Comparison of ENCODE assay signal across 13 cellular contexts in the genomic region with DNA sequence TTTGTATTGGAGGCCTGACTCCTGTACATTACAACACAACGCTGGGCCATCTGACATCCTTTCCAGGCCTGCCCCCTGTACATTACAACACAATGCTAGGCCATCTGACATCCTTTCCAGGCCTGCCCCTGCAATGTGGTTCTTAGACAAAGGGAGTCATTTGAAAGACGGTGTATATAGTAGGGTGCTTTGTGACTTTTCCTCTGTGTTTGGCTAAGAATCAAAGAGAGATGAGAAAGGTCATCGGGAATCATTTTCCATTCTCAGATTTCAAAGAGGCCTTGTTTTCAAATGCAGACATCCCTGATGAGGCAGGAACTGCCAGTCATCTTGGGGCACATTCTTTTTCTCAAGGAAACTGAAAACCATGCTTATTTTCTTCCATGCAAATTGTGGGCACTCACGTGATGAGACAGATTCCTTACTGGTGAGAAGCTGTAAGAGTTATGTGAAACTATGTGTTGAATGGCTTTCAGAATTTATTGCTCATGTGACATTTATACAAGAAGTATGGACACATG.
DNase-seq lines count a peak whose midpoint lies in the region; ATAC-seq and TF ChIP-seq lines count a peak whose summit lies in the region.
"Had no signal": no experiment of that assay in that cellular context is flagged by ENCODE, and none has a peak within 500 bp of the region (broad histone marks: within the 10 kb centered on the region; RNA-seq: fewer than 3 reads in every experiment).

No MANE protein-coding gene starts in this region.

- H3K27me3 ChIP-seq in HCT116 (ENCODE audit: insufficient read depth, low read length) (no peaks in the 10 kb centered on the region), adipocyte (replicated peaks; ENCODE audit: control insufficient read depth, insufficient read depth, low read length) (no peaks in the 10 kb centered on the region), smooth muscle cell (ENCODE audit: low read depth) (no peaks in the 10 kb centered on the region)

- H3F3A ChIP-seq in smooth muscle cell (ENCODE audit: low read depth) = no peaks in the 10 kb centered on the region

- H3K27ac Mint-ChIP-seq in natural killer cell treated with Interleukin-12 subunit alpha and Interleukin-12 subunit beta and Interleukin-15 and Interleukin-18, amount 100 ng/mL, for 72 hours = no peak overlapping the region
- H3K27ac Mint-ChIP-seq: activated CD4-positive, alpha-beta T cell treated with anti-CD3 and anti-CD28 coated beads, Interleukin-2, amount 10 ng/mL, durations not matched to agents 7 days and 5 days; activated naive CD4-positive, alpha-beta T cell treated with anti-CD3 and anti-CD28 coated beads, Interleukin-2, amount 50 U/mL, for 72 hours; stimulated activated naive CD8-positive, alpha-beta T cell treated with anti-CD3 and anti-CD28 coated beads, Interleukin-15, Interleukin-2, amounts not matched to agents 100 ng/mL and 50 ng/mL, for 24 hours had no signal

- ATAC-seq in HCT116 = peak; percentile 86
- no peak for ATAC-seq in natural killer cell treated with Interleukin-12 subunit alpha and Interleukin-12 subunit beta and Interleukin-15 and Interleukin-18, amount 100 ng/mL, for 72 hours
- ATAC-seq: activated naive CD4-positive, alpha-beta T cell treated with anti-CD3 and anti-CD28 coated beads, Interleukin-2, amount 50 U/mL, for 72 hours had no signal

- H3K27me3 Mint-ChIP-seq in natural killer cell treated with Interleukin-12 subunit alpha and Interleukin-12 subunit beta and Interleukin-15 and Interleukin-18, amount 100 ng/mL, for 72 hours = peaks cover 0 to 12% of the 10 kb centered on the region in 2 donors
- H3K27me3 Mint-ChIP-seq: activated CD4-positive, alpha-beta T cell treated with anti-CD3 and anti-CD28 coated beads, Interleukin-2, amount 10 ng/mL, durations not matched to agents 7 days and 5 days had no signal

- CTCF ChIA-PET in HCT116 (lab: Charles Lee) = no interaction called here

- TF ChIP-seq CTCF in HCT116 (IDR thresholded peaks at IDR 0.05 in 2 of 3, conservative IDR thresholded peaks at IDR 0.05 in 1 of 3; ENCODE audit: borderline replicate concordance in 1 of 3, insufficient read depth in 1 of 3, low read depth in 2 of 3, low read length in 2 of 3) = no peak
- TF ChIP-seq CTCF in smooth muscle cell (IDR thresholded peaks at IDR 0.05; ENCODE audit: borderline replicate concordance, insufficient read depth, poor library complexity, severe bottlenecking) = no peak

- DNase-seq in HCT116 (ENCODE audit: low read depth, low spot score) (peak; percentile 24), adipocyte (ENCODE audit: low read depth) (peak; percentile 82), globus pallidus (ENCODE audit: low spot score) (peak; percentile 11), smooth muscle cell (lab: John Stamatoyannopoulos, UW; ENCODE audit: unreplicated experiment) (no peak), SW 1271 (lab: John Stamatoyannopoulos, UW) (no peak), T-helper 2 cell (no peak)
- no peak for DNase-seq in natural killer cell treated with Interleukin-12 subunit alpha and Interleukin-12 subunit beta and Interleukin-15 and Interleukin-18, amount 100 ng/mL, for 72 hours (ENCODE audit: low spot score)
- DNase-seq: activated CD4-positive, alpha-beta T cell treated with anti-CD3 and anti-CD28 coated beads, Interleukin-2, amount 10 ng/mL, durations not matched to agents 7 days and 5 days; DND-41; NCI-H1694 had no signal

- H2AFZ ChIP-seq in HCT116 (ENCODE audit: low read depth, low read length, poor library complexity, severe bottlenecking) (peak overlapping the region; percentile 12), smooth muscle cell (ENCODE audit: low read depth) (no peak overlapping the region)

- TF ChIP-seq RAD21 in HCT116 (IDR thresholded peaks at IDR 0.05; ENCODE audit: low read depth) = no peak

- intact Hi-C loops in HCT116 (cut with micrococcal nuclease) = no loop called here

- H3K9me3 ChIP-seq in HCT116 (ENCODE audit: control insufficient read depth in 1 of 2, insufficient read depth in 1 of 2, low read depth in 1 of 2, low read length in 2 of 2) (no peaks in the 10 kb centered on the region), adipocyte (ENCODE audit: control insufficient read depth, low read length) (no peaks in the 10 kb centered on the region), smooth muscle cell (replicated peaks; ENCODE audit: low read depth) (no peaks in the 10 kb centered on the region)

- H3K9me2 ChIP-seq in HCT116 (ENCODE audit: insufficient read depth) = no peaks in the 10 kb centered on the region

- H3K4me1 ChIP-seq in HCT116 (ENCODE audit: control insufficient read depth in 1 of 2, insufficient read depth in 2 of 2, low read length in 2 of 2) (peaks cover 8 to 38% of the 10 kb centered on the region in 2 experiments), adipocyte (ENCODE audit: control insufficient read depth, insufficient read depth, low read length) (no peaks in the 10 kb centered on the region), smooth muscle cell (ENCODE audit: low read depth) (no peaks in the 10 kb centered on the region)

- no peaks in the 10 kb centered on the region for H3K9me3 Mint-ChIP-seq in natural killer cell treated with Interleukin-12 subunit alpha and Interleukin-12 subunit beta and Interleukin-15 and Interleukin-18, amount 100 ng/mL, for 72 hours
- H3K9me3 Mint-ChIP-seq: activated CD4-positive, alpha-beta T cell treated with anti-CD3 and anti-CD28 coated beads, Interleukin-2, amount 10 ng/mL, durations not matched to agents 7 days and 5 days; activated naive CD4-positive, alpha-beta T cell treated with anti-CD3 and anti-CD28 coated beads, Interleukin-2, amount 50 U/mL, for 72 hours; stimulated activated naive CD8-positive, alpha-beta T cell treated with anti-CD3 and anti-CD28 coated beads, Interleukin-15, Interleukin-2, amounts not matched to agents 100 ng/mL and 50 ng/mL, for 24 hours had no signal

- 53% methylated on average over 4 of the region's 4 CpGs for WGBS in smooth muscle cell (ENCODE audit: low lambda C conversion rate)

- no peaks in the 10 kb centered on the region for H3K36me3 Mint-ChIP-seq in natural killer cell treated with Interleukin-12 subunit alpha and Interleukin-12 subunit beta and Interleukin-15 and Interleukin-18, amount 100 ng/mL, for 72 hours
- H3K36me3 Mint-ChIP-seq: activated naive CD4-positive, alpha-beta T cell treated with anti-CD3 and anti-CD28 coated beads, Interleukin-2, amount 50 U/mL, for 72 hours had no signal

- H3K27ac ChIP-seq in HCT116 (ENCODE audit: low read depth, low read length) (peak overlapping the region; percentile 24; the same call in 1 of the 2 replicates), smooth muscle cell (ENCODE audit: low read depth) (peak overlapping the region; percentile 22)

- H4K20me1 ChIP-seq in HCT116 (ENCODE audit: insufficient read depth) (no peaks in the 10 kb centered on the region), smooth muscle cell (ENCODE audit: low read depth) (no peaks in the 10 kb centered on the region)

- no peak overlapping the region for H3K4me3 Mint-ChIP-seq in natural killer cell treated with Interleukin-12 subunit alpha and Interleukin-12 subunit beta and Interleukin-15 and Interleukin-18, amount 100 ng/mL, for 72 hours
- H3K4me3 Mint-ChIP-seq: activated CD4-positive, alpha-beta T cell treated with anti-CD3 and anti-CD28 coated beads, Interleukin-2, amount 10 ng/mL, durations not matched to agents 7 days and 5 days; stimulated activated naive CD8-positive, alpha-beta T cell treated with anti-CD3 and anti-CD28 coated beads, Interleukin-15, Interleukin-2, amounts not matched to agents 100 ng/mL and 50 ng/mL, for 24 hours had no signal

- peak overlapping the region; percentile 33 for H3K4me2 ChIP-seq in HCT116 (ENCODE audit: low read length)
- H3K4me2 ChIP-seq in smooth muscle cell = no peak overlapping the region

- RAD21 ChIA-PET in HCT116 (lab: Charles Lee; ENCODE audit: low non-redundant PET in 1 of 2, low total read pairs in 2 of 2, uncharacterized antibody in 2 of 2, unreplicated experiment in 2 of 2) = no interaction called here

- BruUV-seq in HCT116 (replicated peaks; lab: Mats Ljungman, UMichigan) = no TSS peak

- H3K9ac ChIP-seq in HCT116 (ENCODE audit: low read length) = peak overlapping the region; percentile 6
- H3K9ac ChIP-seq in adipocyte (ENCODE audit: low read length) = no peak overlapping the region
- H3K9ac ChIP-seq in smooth muscle cell (ENCODE audit: low read depth) = no peak overlapping the region

- H3K4me3 ChIP-seq in HCT116 (replicated peaks in 1 of 2; ENCODE audit: low read depth in 1 of 2, low read length in 2 of 2) = no peak overlapping the region
- H3K4me3 ChIP-seq in adipocyte (ENCODE audit: low read length) = no peak overlapping the region
- no peak overlapping the region for H3K4me3 ChIP-seq in smooth muscle cell
- H3K4me3 ChIP-seq: lung had no signal

- TF ChIP-seq POLR2A in HCT116 (IDR thresholded peaks at IDR 0.05; ENCODE audit: borderline replicate concordance, extremely low read depth, insufficient read depth, insufficient read length) = no peak

- no peaks in the 10 kb centered on the region for H3K36me3 ChIP-seq in HCT116 (ENCODE audit: control insufficient read depth in 1 of 2, insufficient read depth in 2 of 2, low read length in 2 of 2)
- no peaks in the 10 kb centered on the region for H3K36me3 ChIP-seq in adipocyte (ENCODE audit: control insufficient read depth, insufficient read depth, low read length, severe bottlenecking)
- H3K36me3 ChIP-seq in smooth muscle cell (ENCODE audit: low read depth) = no peaks in the 10 kb centered on the region

- no peaks in the 10 kb centered on the region for H3K79me2 ChIP-seq in HCT116 (ENCODE audit: insufficient read depth, low read length)
- no peaks in the 10 kb centered on the region for H3K79me2 ChIP-seq in smooth muscle cell (ENCODE audit: low read depth)

- POLR2A ChIA-PET in HCT116 (lab: Charles Lee) = no interaction called here

- H3K4me1 Mint-ChIP-seq in natural killer cell treated with Interleukin-12 subunit alpha and Interleukin-12 subunit beta and Interleukin-15 and Interleukin-18, amount 100 ng/mL, for 72 hours (ENCODE audit: low read depth in 2 of 2) = no peaks in the 10 kb centered on the region
- H3K4me1 Mint-ChIP-seq: activated CD4-positive, alpha-beta T cell treated with anti-CD3 and anti-CD28 coated beads, Interleukin-2, amount 10 ng/mL, durations not matched to agents 7 days and 5 days had no signal

TF ChIP-seq in HCT116, 20 proteins besides CTCF, POLR2A, EP300 and RAD21 (continues in another document):
- TF ChIP-seq ATF3 (IDR thresholded peaks at IDR 0.05) = no peak
- no peak for TF ChIP-seq ZFX (IDR thresholded peaks at IDR 0.05)
- 0 out of 2 replicates have a peak, but pooled peaks have one; percentile 33 for TF ChIP-seq CEBPB (IDR thresholded peaks at IDR 0.05; ENCODE audit: low read depth)
- TF ChIP-seq EZH2phosphoT487 (IDR thresholded peaks at IDR 0.05; ENCODE audit: borderline replicate concordance) = no peak
- peak; percentile 11 for TF ChIP-seq TCF7L2 (IDR thresholded peaks at IDR 0.05; ENCODE audit: borderline replicate concordance, extremely low read depth, insufficient read depth, insufficient read length)
- TF ChIP-seq SP1 (IDR thresholded peaks at IDR 0.05; ENCODE audit: low read depth) = 0 out of 2 replicates have a peak, but pooled peaks have one; percentile 19

Comparison
In these comparisons a context has a peak if more than half of its experiments do, and no peak if none do; other contexts are left out.
1. DNase-seq: peak in HCT116 (single experiment), adipocyte (single experiment) and globus pallidus (single experiment); none in smooth muscle cell (single experiment), natural killer cell treated with Interleukin-12 subunit alpha and Interleukin-12 subunit beta and Interleukin-15 and Interleukin-18, amount 100 ng/mL, for 72 hours (single experiment), SW 1271 (0 of 2) and T-helper 2 cell (0 of 5).